1 cellular context compared by ENCODE assay signal in genomic region chr11:12124306-12124705, GRCh38.
TF ChIP-seq lines count a peak whose summit lies in the region.

No MANE protein-coding gene starts in this region.

TF ChIP-seq in endothelial cell of umbilical vein, 7 proteins besides CTCF, POLR2A, EP300 and RAD21 (continued from another document):
- TF ChIP-seq MAX (IDR thresholded peaks at IDR 0.05; ENCODE audit: insufficient read depth, insufficient read length) = no peak
- TF ChIP-seq JUN (IDR thresholded peaks at IDR 0.05; ENCODE audit: borderline replicate concordance, insufficient read depth, insufficient read length, low read depth) = no peak
- no peak for TF ChIP-seq GATA2 (IDR thresholded peaks at IDR 0.05; ENCODE audit: insufficient read depth, insufficient read length, low read depth, low read length)
- TF ChIP-seq MYC (IDR thresholded peaks at IDR 0.05; ENCODE audit: low read depth, low read length) = no peak
- TF ChIP-seq POLR2AphosphoS5 (IDR thresholded peaks at IDR 0.05; ENCODE audit: insufficient read depth, low read depth, low read length) = no peak
